17 cellular contexts compared by ENCODE assay signal in genomic region chr16:88200896-88201185, GRCh38.
"Had no signal": no experiment of that assay in that cellular context is flagged by ENCODE, and none has a peak within 500 bp of the region (broad histone marks: within the 10 kb centered on the region; RNA-seq: fewer than 3 reads in every experiment).

No MANE protein-coding gene starts in this region.

- H3K9me3 ChIP-seq: gastrocnemius medialis, neutrophil, transverse colon had no signal

- H3K4me3 ChIP-seq: gastrocnemius medialis, transverse colon had no signal

- H3K4me1 ChIP-seq: gastrocnemius medialis, transverse colon had no signal

- H3K27ac ChIP-seq: gastrocnemius medialis, neutrophil, transverse colon had no signal

- H3K27me3 ChIP-seq: gastrocnemius medialis, neutrophil, transverse colon had no signal

- DNase-seq: activated CD4-positive, alpha-beta memory T cell treated with anti-CD3 and anti-CD28 coated beads, Interleukin-2, amount 10 ng/mL, durations not matched to agents 7 days and 5 days; activated CD4-positive, alpha-beta T cell treated with anti-CD3 and anti-CD28 coated beads for 48 hours; activated CD4-positive, CD25-positive, alpha-beta regulatory T cell; activated CD8-positive, alpha-beta memory T cell treated with anti-CD3 and anti-CD28 coated beads, Interleukin-2, amount 10 ng/mL, durations not matched to agents 7 days and 5 days; activated naive CD4-positive, alpha-beta T cell treated with Interleukin-2 at 50 U/mL for 16 hours; activated naive CD8-positive, alpha-beta T cell treated with anti-CD3 and anti-CD28 coated beads, Interleukin-2, amount 10 ng/mL, durations not matched to agents 7 days and 5 days; activated T-cell treated with anti-CD3 and anti-CD28 coated beads, Interleukin-2, amount 50 U/mL, for 24 hours; amygdala; gastrocnemius medialis; head of caudate nucleus; kidney glomerular epithelial cell; mesendoderm; natural killer cell; T-cell; T-helper 9 cell; transverse colon had no signal

- H3K36me3 ChIP-seq: gastrocnemius medialis, neutrophil, transverse colon had no signal

- ATAC-seq: activated CD8-positive, alpha-beta memory T cell treated with anti-CD3 and anti-CD28 coated beads, Interleukin-2, amount 10 ng/mL, durations not matched to agents 7 days and 5 days; gastrocnemius medialis; natural killer cell; T-cell had no signal
